11 cellular contexts compared by ENCODE assay signal in genomic region chr4:25528391-25528790, GRCh38.
"Had no signal": no experiment of that assay in that cellular context is flagged by ENCODE, and none has a peak within 500 bp of the region (broad histone marks: within the 10 kb centered on the region; RNA-seq: fewer than 3 reads in every experiment).

No MANE protein-coding gene starts in this region.

- ATAC-seq: GM23338, HCT116 had no signal

- DNase-seq: GM23248, GOT3, H7, H9, HCEC 1CT, HFFc6 had no signal

- H3K4me2 ChIP-seq: GM23338 had no signal

- H3K27ac ChIP-seq: GM23248 had no signal

- H3K9me3 ChIP-seq: HAP-1 had no signal

- H3K9ac ChIP-seq: GM23248 had no signal

- FAIRE-seq: H1, H54 had no signal

- H2AFZ ChIP-seq: GM23248, GM23338 had no signal

- H3K4me3 ChIP-seq: GM23248, GM23338, HAP-1 had no signal

- H3K4me1 ChIP-seq: HAP-1 had no signal

- H3K36me3 ChIP-seq: HAP-1 had no signal
